Comparison of ENCODE assay signal across 18 cellular contexts in genomic region chr12:114186241-114187002, GRCh38.
DNase-seq lines count a peak whose midpoint lies in the region; ATAC-seq and TF ChIP-seq lines count a peak whose summit lies in the region.
"Had no signal": no experiment of that assay in that cellular context is flagged by ENCODE, and none has a peak within 500 bp of the region (broad histone marks: within the 10 kb centered on the region; RNA-seq: fewer than 3 reads in every experiment).

No MANE protein-coding gene starts in this region.

- H4K8ac ChIP-seq in H9 (replicated peaks; ENCODE audit: insufficient read length, low read depth, low read length) (no peak overlapping the region), neuronal stem cell (ENCODE audit: low read depth, low read length) (no peak overlapping the region)

- H3K36me3 ChIP-seq in neuronal stem cell (replicated peaks in 1 of 2; ENCODE audit: control insufficient read depth in 2 of 2, insufficient read depth in 2 of 2, low read length in 2 of 2), result no peaks in the 10 kb centered on the region
- H3K36me3 ChIP-seq in sigmoid colon, result no peaks in the 10 kb centered on the region
- H3K36me3 ChIP-seq: breast epithelium, SJSA1 had no signal

- H2BK20ac ChIP-seq in H9 (ENCODE audit: low read depth, low read length, poor library complexity, severe bottlenecking), result no peak overlapping the region

- H3K27ac ChIP-seq in H9 (ENCODE audit: insufficient read length, low read depth, low read length) (no peak overlapping the region), neuronal stem cell (replicated peaks; ENCODE audit: low read length) (no peak overlapping the region), sigmoid colon (no peak overlapping the region)
- H3K27ac ChIP-seq: breast epithelium, SJSA1 had no signal

- no peak for TF ChIP-seq POLR2A in sigmoid colon (IDR thresholded peaks at IDR 0.05)

- H3K79me2 ChIP-seq in H9 (ENCODE audit: insufficient read depth, low read length), result no peaks in the 10 kb centered on the region

- no peak overlapping the region for H2BK5ac ChIP-seq in H9 (ENCODE audit: insufficient read length, low read length)
- H2BK5ac ChIP-seq in neuronal stem cell (ENCODE audit: low read length), result no peak overlapping the region

- H3K18ac ChIP-seq in H9 (ENCODE audit: insufficient read length, low read depth, low read length) (no peak overlapping the region), neuronal stem cell (ENCODE audit: low read length) (no peak overlapping the region)

- H3K4me1 Mint-ChIP-seq in H9, result peaks cover 35 to 53% of the 10 kb centered on the region in 2 experiments
- H3K4me1 Mint-ChIP-seq: activated CD4-positive, alpha-beta T cell treated with anti-CD3 and anti-CD28 coated beads, Interleukin-2, amount 10 ng/mL, durations not matched to agents 7 days and 5 days; natural killer cell had no signal

- H2BK120ac ChIP-seq in H9 (ENCODE audit: low read depth, low read length, poor library complexity, severe bottlenecking) (no peak overlapping the region), neuronal stem cell (ENCODE audit: low read depth, low read length) (no peak overlapping the region)

- H2BK12ac ChIP-seq in H9 (ENCODE audit: insufficient read length, low read depth, low read length) (no peak overlapping the region), neuronal stem cell (ENCODE audit: low read length) (no peak overlapping the region)

- H4K91ac ChIP-seq in H9 (ENCODE audit: insufficient read length, low read depth, low read length) (no peak overlapping the region), neuronal stem cell (ENCODE audit: low read depth, low read length, poor library complexity) (no peak overlapping the region)

- no peak overlapping the region for H3K4me3 ChIP-seq in neuronal stem cell (ENCODE audit: low read length in 2 of 2)
- H3K4me3 ChIP-seq in sigmoid colon, result no peak overlapping the region
- H3K4me3 ChIP-seq: breast epithelium, SJSA1 had no signal

- H3K9me3 ChIP-seq in H9 (ENCODE audit: control insufficient read depth, low read depth, low read length) (no peaks in the 10 kb centered on the region), neuronal stem cell (replicated peaks in 1 of 2; ENCODE audit: control insufficient read depth in 2 of 2, insufficient read depth in 1 of 2, low read depth in 1 of 2, low read length in 2 of 2) (no peaks in the 10 kb centered on the region), sigmoid colon (no peaks in the 10 kb centered on the region)
- H3K9me3 ChIP-seq: breast epithelium, SJSA1 had no signal

- peaks cover 6% of the 10 kb centered on the region; the same call in 1 of the 2 replicates for H3K4me1 ChIP-seq in H9 (ENCODE audit: insufficient read depth, low read length)
- H3K4me1 ChIP-seq in neuronal stem cell (ENCODE audit: control insufficient read depth in 2 of 2, insufficient read depth in 1 of 2, low read depth in 1 of 2, low read length in 2 of 2), result peaks cover 0 to 4% of the 10 kb centered on the region in 2 donors
- no peaks in the 10 kb centered on the region for H3K4me1 ChIP-seq in sigmoid colon
- H3K4me1 ChIP-seq: breast epithelium, SJSA1 had no signal

- H2AFZ ChIP-seq in H9 (ENCODE audit: low read length) (no peak overlapping the region), neuronal stem cell (ENCODE audit: low read length) (no peak overlapping the region)

- peak overlapping the region in 2 of 3 experiments; percentile 59 to 60; a peak in 3 of 7 replicates for H3K27ac Mint-ChIP-seq in H9
- H3K27ac Mint-ChIP-seq: activated CD4-positive, alpha-beta T cell treated with anti-CD3 and anti-CD28 coated beads, Interleukin-2, amount 10 ng/mL, durations not matched to agents 7 days and 5 days; activated naive CD4-positive, alpha-beta T cell treated with anti-CD3 and anti-CD28 coated beads, Interleukin-2, amount 50 U/mL, for 72 hours; natural killer cell had no signal

- H3K14ac ChIP-seq in H9 (ENCODE audit: insufficient read depth, low read length) (no peak overlapping the region), neuronal stem cell (ENCODE audit: low read length) (no peak overlapping the region)

- no peaks in the 10 kb centered on the region for H4K20me1 ChIP-seq in H9 (ENCODE audit: control insufficient read depth, insufficient read depth, insufficient read length)

- no peak for ATAC-seq in GM19324 (IDR thresholded peaks at IDR 0.05; ENCODE audit: low FRiP score, unreplicated experiment)
- ATAC-seq: activated naive CD4-positive, alpha-beta T cell treated with anti-CD3 and anti-CD28 coated beads, Interleukin-2, amount 50 U/mL, for 72 hours; natural killer cell had no signal

- no peaks in the 10 kb centered on the region; a peak in 2 of 7 replicates for H3K36me3 Mint-ChIP-seq in H9 (ENCODE audit: insufficient read depth in 1 of 3, low read depth in 3 of 3)
- H3K36me3 Mint-ChIP-seq: activated naive CD4-positive, alpha-beta T cell treated with anti-CD3 and anti-CD28 coated beads, Interleukin-2, amount 50 U/mL, for 72 hours had no signal

- TF ChIP-seq CTCF in H9 (conservative IDR thresholded peaks at IDR 0.05) (no peak), sigmoid colon (IDR thresholded peaks at IDR 0.05) (no peak)

- H2BK15ac ChIP-seq in H9 (ENCODE audit: low read depth, low read length) (no peak overlapping the region), neuronal stem cell (ENCODE audit: low read length) (no peak overlapping the region)

- H3K27me3 Mint-ChIP-seq in H9 (ENCODE audit: low read depth), result peaks cover 45% of the 10 kb centered on the region
- H3K27me3 Mint-ChIP-seq: activated CD4-positive, alpha-beta T cell treated with anti-CD3 and anti-CD28 coated beads, Interleukin-2, amount 10 ng/mL, durations not matched to agents 7 days and 5 days had no signal

- H3K23me2 ChIP-seq in H9 (ENCODE audit: insufficient read length, low read depth, low read length, poor library complexity, severe bottlenecking), result no peaks in the 10 kb centered on the region

- no peak overlapping the region for H3K56ac ChIP-seq in H9 (ENCODE audit: insufficient read length, low read depth, low read length)

- H3K9me3 Mint-ChIP-seq in H9, result no peaks in the 10 kb centered on the region
- H3K9me3 Mint-ChIP-seq: activated CD4-positive, alpha-beta T cell treated with anti-CD3 and anti-CD28 coated beads, Interleukin-2, amount 10 ng/mL, durations not matched to agents 7 days and 5 days had no signal

- no peak for TF ChIP-seq EP300 in sigmoid colon (IDR thresholded peaks at IDR 0.05)

- no peak overlapping the region for H3K9ac ChIP-seq in H9 (ENCODE audit: extremely low read depth, insufficient read length, low read length)
- H3K9ac ChIP-seq in neuronal stem cell (ENCODE audit: low read depth, low read length, poor library complexity), result no peak overlapping the region

- H3K4ac ChIP-seq in H9 (ENCODE audit: low read depth, low read length) (no peak overlapping the region), neuronal stem cell (ENCODE audit: low read length) (no peak overlapping the region)

- H3K4me2 ChIP-seq in H9 (ENCODE audit: insufficient read depth, insufficient read length, low read length) (peak overlapping the region; percentile 3), neuronal stem cell (ENCODE audit: insufficient read depth, low read length, poor library complexity, severe bottlenecking) (no peak overlapping the region)

- H3K79me1 ChIP-seq in H9 (ENCODE audit: insufficient read depth, low read depth, low read length, poor library complexity, severe bottlenecking), result no peaks in the 10 kb centered on the region
- H3K79me1 ChIP-seq in neuronal stem cell (ENCODE audit: low read depth, low read length), result no peaks in the 10 kb centered on the region

- intact Hi-C loops in sigmoid colon (cut with DNase I), result no loop called here

- no peak overlapping the region for H4K5ac ChIP-seq in H9 (ENCODE audit: insufficient read length, low read depth, low read length)

- H2AK5ac ChIP-seq in H9 (ENCODE audit: insufficient read length, low read length), result no peak overlapping the region
- H2AK5ac ChIP-seq in neuronal stem cell (ENCODE audit: low read depth, low read length), result no peak overlapping the region

- H3T11ph ChIP-seq in H9 (ENCODE audit: low read length), result no peak overlapping the region

- no peak overlapping the region for H3K23ac ChIP-seq in H9 (ENCODE audit: insufficient read length, low read depth, low read length)
- no peak overlapping the region for H3K23ac ChIP-seq in neuronal stem cell (ENCODE audit: low read depth, low read length, poor library complexity)

- no peaks in the 10 kb centered on the region for H3K27me3 ChIP-seq in H9 (ENCODE audit: insufficient read depth, low read length)
- H3K27me3 ChIP-seq in neuronal stem cell (ENCODE audit: control insufficient read depth in 3 of 3, insufficient read depth in 3 of 3, low read depth in 1 of 3, low read length in 3 of 3), result peaks cover 0 to 3% (median 0%) of the 10 kb centered on the region in 3 experiments
- H3K27me3 ChIP-seq in sigmoid colon, result peaks cover 0 to 15% (median 0%) of the 10 kb centered on the region in 3 donors

- peak; percentile 85 for DNase-seq in H9
- DNase-seq in anterior cingulate cortex (lab: John Stamatoyannopoulos, UW), result peak in 54 of 58 donors; percentile 1 to 93 (median 63)
- peak in 43 of 51 donors; percentile 1 to 88 (median 58) for DNase-seq in hypothalamus (lab: John Stamatoyannopoulos, UW)
- peak; percentile 23 for DNase-seq in neuronal stem cell (ENCODE audit: low spot score)
- no peak for DNase-seq in sigmoid colon
- DNase-seq in NOMO-1 (lab: John Stamatoyannopoulos, UW; ENCODE audit: unreplicated experiment in 2 of 2), result no peak
- no peak for DNase-seq in UCSD-AML1 (lab: John Stamatoyannopoulos, UW; ENCODE audit: unreplicated experiment)
- DNase-seq: activated CD4-positive, alpha-beta T cell treated with anti-CD3 and anti-CD28 coated beads, Interleukin-2, amount 10 ng/mL, durations not matched to agents 7 days and 5 days; activated T-cell treated with anti-CD3 and anti-CD28 coated beads for 4 hours; COR-L47; effector CD4-positive, alpha-beta T cell; GOT3; natural killer cell; NCI-H1436 had no signal

- H3K4me3 Mint-ChIP-seq in H9, result peak overlapping the region in 1 of 2 experiments; percentile 46; a peak in 2 of 5 replicates
- H3K4me3 Mint-ChIP-seq: activated CD4-positive, alpha-beta T cell treated with anti-CD3 and anti-CD28 coated beads, Interleukin-2, amount 10 ng/mL, durations not matched to agents 7 days and 5 days; natural killer cell had no signal

- WGBS in H9 (ENCODE audit: extremely low coverage, insufficient read length, low lambda C conversion rate), result no CpG with 5 or more reads among the region's 17 CpGs
- WGBS in neuronal stem cell (ENCODE audit: extremely low coverage in 2 of 2, insufficient read length in 2 of 2, insufficient replicate concordance in 1 of 2), 2 donors, result no CpG with 5 or more reads among the region's 17 CpGs
- 37 to 44% methylated on average over 17 of the region's 17 CpGs for WGBS in sigmoid colon, 2 donors

Comparison
In these comparisons a context has a peak if more than half of its experiments do, and no peak if none do; other contexts are left out.
1. DNase-seq: peak in H9 (single experiment), anterior cingulate cortex (54 of 58), hypothalamus (43 of 51) and neuronal stem cell (single experiment); none in sigmoid colon (single experiment), NOMO-1 (0 of 2) and UCSD-AML1 (single experiment).